Comparison of ENCODE assay signal across 10 cellular contexts in genomic region chr6:6694368-6694780, GRCh38.
DNase-seq lines count a peak whose midpoint lies in the region; TF ChIP-seq lines count a peak whose summit lies in the region.
"Had no signal": no experiment of that assay in that cellular context is flagged by ENCODE, and none has a peak within 500 bp of the region (broad histone marks: within the 10 kb centered on the region; RNA-seq: fewer than 3 reads in every experiment).

No MANE protein-coding gene starts in this region.

- intact Hi-C loops in stomach (cut with DNase I; ENCODE audit: low total_unique reads) = no loop called here

- WGBS in stomach, 5 donors = 38 to 56% (median 40%) methylated on average over 6 of the region's 6 CpGs

- no peak for TF ChIP-seq POLR2A in Peyer's patch (IDR thresholded peaks at IDR 0.05)
- no peak for TF ChIP-seq POLR2A in stomach (IDR thresholded peaks at IDR 0.05)

- H3K27me3 ChIP-seq in H7 (ENCODE audit: control insufficient read depth, insufficient read depth, low read length) (no peaks in the 10 kb centered on the region), Peyer's patch (no peaks in the 10 kb centered on the region), right atrium auricular region (no peaks in the 10 kb centered on the region), stomach (no peaks in the 10 kb centered on the region)

- H3K36me3 ChIP-seq in H7 (replicated peaks; ENCODE audit: control insufficient read depth, insufficient read depth, low read length) = no peaks in the 10 kb centered on the region
- H3K36me3 ChIP-seq in Peyer's patch = no peaks in the 10 kb centered on the region
- no peaks in the 10 kb centered on the region for H3K36me3 ChIP-seq in right atrium auricular region
- H3K36me3 ChIP-seq in stomach = no peaks in the 10 kb centered on the region

- H3K4me3 ChIP-seq in H7 (ENCODE audit: insufficient read depth, low read depth, low read length) = no peak overlapping the region
- no peak overlapping the region for H3K4me3 ChIP-seq in Peyer's patch
- H3K4me3 ChIP-seq in right atrium auricular region = no peak overlapping the region
- no peak overlapping the region for H3K4me3 ChIP-seq in stomach

- H3K9me3 ChIP-seq in Peyer's patch (no peaks in the 10 kb centered on the region), right atrium auricular region (no peaks in the 10 kb centered on the region), stomach (no peaks in the 10 kb centered on the region)

- H3K27ac ChIP-seq in Peyer's patch (peak overlapping the region in 3 of 4 donors; percentile 13 to 82 (median 54)), right atrium auricular region (peak overlapping the region; percentile 69 to 77), stomach (peak overlapping the region; percentile 64 to 83 (median 75))

- H3K4me1 ChIP-seq in Peyer's patch = peaks cover 0 to 35% (median under 1%) of the 10 kb centered on the region in 4 donors
- peaks cover 0 to 49% of the 10 kb centered on the region in 2 donors for H3K4me1 ChIP-seq in right atrium auricular region
- H3K4me1 ChIP-seq in stomach = peaks cover 28 to 53% (median 42%) of the 10 kb centered on the region in 4 donors

- no peak for TF ChIP-seq CTCF in Peyer's patch (IDR thresholded peaks at IDR 0.05)
- no peak for TF ChIP-seq CTCF in right atrium auricular region (IDR thresholded peaks at IDR 0.05)
- TF ChIP-seq CTCF in stomach (IDR thresholded peaks at IDR 0.05) = no peak

- DNase-seq in H7 = peak; percentile 44
- DNase-seq in Peyer's patch = no peak
- no peak for DNase-seq in right atrium auricular region (ENCODE audit: low spot score)
- DNase-seq in stomach = no peak
- no peak for DNase-seq in NCI-H2107 (lab: John Stamatoyannopoulos, UW)
- DNase-seq in activated T-cell treated with anti-CD3 and anti-CD28 coated beads, Interleukin-2, amount 50 U/mL, for 1 hour = no peak
- no peak for DNase-seq in anterior cingulate cortex (lab: John Stamatoyannopoulos, UW)
- DNase-seq: activated gamma-delta T cell, immature natural killer cell, NCI-H524 had no signal

- TF ChIP-seq EP300 in stomach (IDR thresholded peaks at IDR 0.05) = no peak
